In genomic region chr11:102214623-102215022, GRCh38 we compare ENCODE assay signal across 21 cellular contexts.
DNase-seq lines count a peak whose midpoint lies in the region; ATAC-seq, FAIRE-seq and TF ChIP-seq lines count a peak whose summit lies in the region.
"Had no signal": no experiment of that assay in that cellular context is flagged by ENCODE, and none has a peak within 500 bp of the region (broad histone marks: within the 10 kb centered on the region; RNA-seq: fewer than 3 reads in every experiment).

No MANE protein-coding gene starts in this region.

- H3K4me3 ChIP-seq in liver (ENCODE audit: low read depth in 1 of 3, low read length in 3 of 3) (no peak overlapping the region), HepG2 (replicated peaks in 1 of 3; ENCODE audit: insufficient read depth in 1 of 3, low read depth in 2 of 3, low read length in 3 of 3) (no peak overlapping the region), astrocyte (ENCODE audit: insufficient read depth, low read depth, low read length) (no peak overlapping the region)
- H3K4me3 ChIP-seq: BLaER1 treated with 17β-estradiol and CSF1 and Interleukin-3, amounts not matched to agents 10 nM and 100 nM; MG63 had no signal

- DNase-seq in HepG2 (ENCODE audit: low spot score), result no peak
- no peak for DNase-seq in astrocyte (ENCODE audit: low read depth)
- DNase-seq in osteocyte (ENCODE audit: extremely low spot score, unreplicated experiment), result no peak
- DNase-seq in D721Med (ENCODE audit: insufficient read length, low spot score), result no peak
- DNase-seq in SW 1271 (lab: John Stamatoyannopoulos, UW), result no peak
- no peak for DNase-seq in GOT3 (lab: John Stamatoyannopoulos, UW)
- DNase-seq: Calu3; CD8-positive, alpha-beta T cell; DMS53; HCEC 1CT; Kasumi-1; MG63; NCI-H1048; NCI-H1436 treated with DMSO at 0.1 percent for 48 hours; NCI-H2029; NCI-H345; NCI-H526; PC-3 had no signal

- no peak for FAIRE-seq in HepG2 (lab: Jason Lieb, UNC)
- peak; percentile 32 for FAIRE-seq in astrocyte (lab: Jason Lieb, UNC)
- FAIRE-seq in D721Med (lab: Jason Lieb, UNC), result no peak
- FAIRE-seq: HTR-8/SVneo had no signal

- H3K27ac ChIP-seq in liver (ENCODE audit: low read depth in 1 of 2, low read length in 2 of 2) (no peak overlapping the region), HepG2 (ENCODE audit: extremely low read length, insufficient read depth, low read length) (no peak overlapping the region), astrocyte (ENCODE audit: low read depth, low read length) (no peak overlapping the region)
- H3K27ac ChIP-seq: BLaER1 treated with 17β-estradiol and CSF1 and Interleukin-3, amounts not matched to agents 10 nM and 100 nM had no signal

- TF ChIP-seq POLR2A in HepG2 (IDR thresholded peaks at IDR 0.05; ENCODE audit: insufficient read depth in 1 of 2, low read depth in 2 of 2, low read length in 2 of 2), result no peak

- H3K4me1 ChIP-seq in liver (ENCODE audit: control insufficient read depth in 4 of 4, insufficient read depth in 4 of 4, low read length in 3 of 4) (peaks cover 0 to 7% (median 2%) of the 10 kb centered on the region in 4 donors), HepG2 (ENCODE audit: insufficient read depth, low read length) (peaks cover 15% of the 10 kb centered on the region; the same call in 1 of the 2 replicates), astrocyte (ENCODE audit: insufficient read depth, low read length) (no peaks in the 10 kb centered on the region)

- no peaks in the 10 kb centered on the region for H3K79me2 ChIP-seq in HepG2 (ENCODE audit: insufficient read depth, low read length)
- H3K79me2 ChIP-seq in astrocyte (ENCODE audit: insufficient read depth, low read length), result peaks cover 2% of the 10 kb centered on the region

- H3K4me2 ChIP-seq in HepG2 (ENCODE audit: low read depth, low read length), result no peak overlapping the region
- H3K4me2 ChIP-seq in astrocyte (ENCODE audit: low read length), result no peak overlapping the region
- H3K4me2 ChIP-seq: BLaER1 treated with 17β-estradiol and CSF1 and Interleukin-3, amounts not matched to agents 10 nM and 100 nM had no signal

- H3K27ac Mint-ChIP-seq in astrocyte (ENCODE audit: unreplicated experiment) (no peak overlapping the region), osteocyte (ENCODE audit: unreplicated experiment) (peak overlapping the region; percentile 65)
- H3K27ac Mint-ChIP-seq: CD8-positive, alpha-beta T cell had no signal

- H2AFZ ChIP-seq in HepG2 (ENCODE audit: low read length) (no peak overlapping the region), astrocyte (ENCODE audit: low read depth, low read length) (no peak overlapping the region)

- TF ChIP-seq RAD21 in liver (IDR thresholded peaks at IDR 0.05) (no peak), HepG2 (CRISPR knock-in tag; IDR thresholded peaks at IDR 0.05) (no peak)

- no peak for ATAC-seq in HepG2
- ATAC-seq: CD8-positive, alpha-beta T cell; PC-3 had no signal

- H3K27me3 ChIP-seq in liver (ENCODE audit: control insufficient read depth in 4 of 4, insufficient read depth in 4 of 4, low read length in 3 of 4), result no peaks in the 10 kb centered on the region
- H3K27me3 ChIP-seq in HepG2 (ENCODE audit: control insufficient read depth in 1 of 2, insufficient read depth in 2 of 2, low read length in 2 of 2), result no peaks in the 10 kb centered on the region
- no peaks in the 10 kb centered on the region for H3K27me3 ChIP-seq in astrocyte (ENCODE audit: insufficient read depth, low read length)
- H3K27me3 ChIP-seq: BLaER1 treated with 17β-estradiol and CSF1 and Interleukin-3, amounts not matched to agents 10 nM and 100 nM; MG63 had no signal

- peaks cover 0 to 8% (median 3%) of the 10 kb centered on the region in 4 donors for H3K36me3 ChIP-seq in liver (ENCODE audit: control insufficient read depth in 4 of 4, insufficient read depth in 3 of 4, low read depth in 1 of 4, low read length in 3 of 4)
- H3K36me3 ChIP-seq in HepG2 (replicated peaks in 1 of 2; ENCODE audit: control insufficient read depth in 1 of 2, insufficient read depth in 2 of 2, low read length in 2 of 2), result peaks cover 10 to 59% of the 10 kb centered on the region in 2 experiments
- H3K36me3 ChIP-seq in astrocyte (ENCODE audit: insufficient read depth, low read length), result peaks cover 29% of the 10 kb centered on the region

- H3K36me3 Mint-ChIP-seq in astrocyte (ENCODE audit: low read depth, unreplicated experiment) (peaks cover 8% of the 10 kb centered on the region), osteocyte (ENCODE audit: unreplicated experiment) (peaks cover 55% of the 10 kb centered on the region)
- H3K36me3 Mint-ChIP-seq: CD8-positive, alpha-beta T cell had no signal

- no TSS peak for BruUV-seq in HepG2 (replicated peaks; lab: Mats Ljungman, UMichigan)

- H3K9me3 Mint-ChIP-seq in astrocyte (ENCODE audit: unreplicated experiment), result no peaks in the 10 kb centered on the region
- no peaks in the 10 kb centered on the region for H3K9me3 Mint-ChIP-seq in osteocyte (ENCODE audit: unreplicated experiment)
- H3K9me3 Mint-ChIP-seq: CD8-positive, alpha-beta T cell had no signal

- TF ChIP-seq EP300 in HepG2 (IDR thresholded peaks at IDR 0.05; ENCODE audit: low read depth in 2 of 2, low read length in 2 of 2) (no peak), HepG2 (CRISPR knock-in tag; IDR thresholded peaks at IDR 0.05; ENCODE audit: borderline replicate concordance) (no peak)

- TF ChIP-seq CTCF in liver (IDR thresholded peaks at IDR 0.05; ENCODE audit: low read depth, low read length, missing input control), result no peak
- no peak for TF ChIP-seq CTCF in HepG2 (CRISPR knock-in tag; IDR thresholded peaks at IDR 0.05)
- TF ChIP-seq CTCF in astrocyte (IDR thresholded peaks at IDR 0.05; ENCODE audit: insufficient read depth, low read depth, low read length), result no peak
- TF ChIP-seq CTCF in osteocyte (IDR thresholded peaks at IDR 0.05), result no peak
- no peak for TF ChIP-seq CTCF in D721Med (IDR thresholded peaks at IDR 0.05; ENCODE audit: insufficient read depth, missing control alignments)

- intact Hi-C loops in HepG2 (cut with micrococcal nuclease; ENCODE audit: unreplicated experiment), result no loop called here

- in situ Hi-C loops in HepG2 (cut with HindIII; ENCODE audit: extremely low pct_ligation_motif_present, low pct_unique_long_range_greater_than_20kb), result no loop called here

- H3K27me3 Mint-ChIP-seq in astrocyte (ENCODE audit: low read depth, unreplicated experiment) (no peaks in the 10 kb centered on the region), osteocyte (ENCODE audit: unreplicated experiment) (no peaks in the 10 kb centered on the region)

- CTCF ChIA-PET in HepG2 (lab: Yijun Ruan, JAX; ENCODE audit: low intra/inter-chr PET ratio, low total read pairs), result no interaction called here

- H3K9ac ChIP-seq in liver (ENCODE audit: low read depth in 1 of 2, low read length in 2 of 2) (no peak overlapping the region), HepG2 (ENCODE audit: insufficient read depth, low read depth, low read length) (no peak overlapping the region), astrocyte (ENCODE audit: low read length) (no peak overlapping the region)
- H3K9ac ChIP-seq: BLaER1 treated with 17β-estradiol and CSF1 and Interleukin-3, amounts not matched to agents 10 nM and 100 nM had no signal

- POLR2A ChIA-PET in HepG2 (lab: Yijun Ruan, JAX), result no interaction called here

- H3K9me3 ChIP-seq in liver (ENCODE audit: control insufficient read depth in 4 of 4, low read length in 3 of 4), result no peaks in the 10 kb centered on the region
- no peaks in the 10 kb centered on the region for H3K9me3 ChIP-seq in HepG2 (ENCODE audit: low read length)
- H3K9me3 ChIP-seq in astrocyte (ENCODE audit: insufficient read depth, low read depth, low read length), result no peaks in the 10 kb centered on the region
- H3K9me3 ChIP-seq: BLaER1 treated with 17β-estradiol and CSF1 and Interleukin-3, amounts not matched to agents 10 nM and 100 nM; MG63 had no signal

- H3K4me1 Mint-ChIP-seq in astrocyte (ENCODE audit: low read depth, unreplicated experiment) (no peaks in the 10 kb centered on the region), osteocyte (ENCODE audit: unreplicated experiment) (peaks cover 20% of the 10 kb centered on the region)

- H3K4me3 Mint-ChIP-seq in astrocyte (ENCODE audit: unreplicated experiment), result no peak overlapping the region
- H3K4me3 Mint-ChIP-seq in osteocyte (ENCODE audit: unreplicated experiment), result no peak overlapping the region
- H3K4me3 Mint-ChIP-seq: CD8-positive, alpha-beta T cell had no signal

- H4K20me1 ChIP-seq in HepG2 (ENCODE audit: insufficient read depth, low read length) (no peaks in the 10 kb centered on the region), astrocyte (ENCODE audit: insufficient read depth, low read length) (no peaks in the 10 kb centered on the region)
- H4K20me1 ChIP-seq: BLaER1 treated with 17β-estradiol and CSF1 and Interleukin-3, amounts not matched to agents 10 nM and 100 nM had no signal

TF ChIP-seq in liver, 16 proteins besides CTCF, POLR2A, EP300 and RAD21:
- TF ChIP-seq FOXA1 (IDR thresholded peaks at IDR 0.05) (no peak), ATF3 (IDR thresholded peaks at IDR 0.05) (no peak), HNF4A (conservative IDR thresholded peaks at IDR 0.05) (peak; percentile 32 to 37), JUND (IDR thresholded peaks at IDR 0.05) (no peak), NR2F2 (IDR thresholded peaks at IDR 0.05) (no peak), EGR1 (IDR thresholded peaks at IDR 0.05; ENCODE audit: low read depth in 2 of 2) (no peak)

TF ChIP-seq in HepG2, 621 proteins besides CTCF, POLR2A, EP300 and RAD21 (continues in another document):
- TF ChIP-seq KDM6A (CRISPR knock-in tag; IDR thresholded peaks at IDR 0.05; ENCODE audit: low read depth) (no peak), ZNF563 (CRISPR knock-in tag; IDR thresholded peaks at IDR 0.05) (no peak), ZFP36L1 (CRISPR knock-in tag; IDR thresholded peaks at IDR 0.05) (no peak), ONECUT2 (CRISPR knock-in tag; IDR thresholded peaks at IDR 0.05) (no peak), AGO1 (IDR thresholded peaks at IDR 0.05; ENCODE audit: low read depth, low read length, poor library complexity, severe bottlenecking) (no peak), MAFF (IDR thresholded peaks at IDR 0.05; ENCODE audit: low read depth, low read length) (no peak), SALL2 (CRISPR knock-in tag; IDR thresholded peaks at IDR 0.05) (no peak), TSC22D2 (CRISPR knock-in tag; IDR thresholded peaks at IDR 0.05; ENCODE audit: borderline replicate concordance) (no peak), CREB3 (CRISPR knock-in tag; IDR thresholded peaks at IDR 0.05) (no peak), XRCC5 (optimal IDR thresholded peaks at IDR 0.05; ENCODE audit: low read length) (no peak)
